ENCODE assay signal across 25 cellular contexts in the genomic region with DNA sequence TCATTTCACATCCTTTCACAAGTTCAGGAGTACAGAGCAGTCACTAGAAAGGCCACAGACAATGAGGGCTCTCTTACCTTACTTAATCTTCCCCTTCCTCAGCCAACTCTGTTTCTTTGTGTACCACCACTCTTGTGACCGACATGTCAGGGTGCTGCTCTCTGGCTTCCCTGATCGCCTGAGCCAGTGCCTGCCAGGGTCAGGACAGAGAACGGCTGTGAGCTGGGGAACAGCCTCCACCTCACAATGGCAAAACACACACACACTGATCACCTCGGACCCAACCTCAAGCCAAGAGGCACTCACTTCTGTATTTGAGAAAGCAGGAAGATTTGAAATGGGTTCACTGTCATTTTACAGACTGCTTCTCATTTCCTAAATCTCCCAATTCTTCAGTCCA. TPM values are rescaled to one million over a fixed set of nuclear protein-coding genes. Genes with fewer than 3 reads are reported as not detected.
"Had no signal": no experiment of that assay in that cellular context is flagged by ENCODE, and none has a peak within 500 bp of the region (broad histone marks: within the 10 kb centered on the region; RNA-seq: fewer than 3 reads in every experiment).

No MANE protein-coding gene starts in this region.

- FAIRE-seq: islet of Langerhans, TTC549 had no signal

- DNase-seq: activated B cell treated with CpG ODN at 0.5 μM for 24 hours; activated CD4-positive, alpha-beta memory T cell treated with anti-CD3 and anti-CD28 coated beads for 36 hours; activated CD4-positive, alpha-beta T cell treated with anti-CD3 and anti-CD28 coated beads for 4 hours; activated naive CD8-positive, alpha-beta T cell treated with anti-CD3 and anti-CD28 coated beads for 36 hours; amniotic stem cell; dermis blood vessel endothelial cell; effector memory CD4-positive, alpha-beta T cell; esophagus squamous epithelium; left colon; lower lobe of right lung; occipital lobe; stimulated activated CD4-positive, alpha-beta T cell treated with anti-CD3 and anti-CD28 coated beads, Interleukin-2, amount 100 ng/mL, for 24 hours; stimulated activated naive CD8-positive, alpha-beta T cell treated with anti-CD3 and anti-CD28 coated beads, Interleukin-15, Interleukin-2, amounts not matched to agents 100 U/mL and 50 U/mL, for 24 hours; substantia nigra; SW 1271; T-helper 2 cell had no signal

- H3K4me1 Mint-ChIP-seq: activated B cell treated with CpG ODN at 0.5 μM for 24 hours; activated naive CD8-positive, alpha-beta T cell treated with anti-CD3 and anti-CD28 coated beads for 36 hours had no signal

- H3K9me3 Mint-ChIP-seq: activated naive CD8-positive, alpha-beta T cell treated with anti-CD3 and anti-CD28 coated beads for 36 hours had no signal

- H3K27ac ChIP-seq: esophagus squamous epithelium, lower lobe of right lung, right atrium auricular region, tibial nerve had no signal

- H3K4me1 ChIP-seq: esophagus squamous epithelium, lower lobe of right lung, right atrium auricular region had no signal

- H3K9me3 ChIP-seq: esophagus squamous epithelium, lower lobe of right lung, tibial nerve had no signal

- H3K4me3 Mint-ChIP-seq: activated B cell treated with CpG ODN at 0.5 μM for 24 hours; activated CD4-positive, alpha-beta memory T cell treated with anti-CD3 and anti-CD28 coated beads for 36 hours; activated naive CD8-positive, alpha-beta T cell treated with anti-CD3 and anti-CD28 coated beads for 36 hours; mesothelial cell of epicardium had no signal

- H3K4me3 ChIP-seq: esophagus squamous epithelium, lower lobe of right lung, right atrium auricular region, tibial nerve had no signal

- H3K36me3 Mint-ChIP-seq: activated CD4-positive, alpha-beta memory T cell treated with anti-CD3 and anti-CD28 coated beads for 36 hours had no signal

- ATAC-seq: lower lobe of right lung; stimulated activated naive CD8-positive, alpha-beta T cell treated with anti-CD3 and anti-CD28 coated beads, Interleukin-15, Interleukin-2, amounts not matched to agents 100 U/mL and 50 U/mL, for 24 hours had no signal

- H3K27me3 ChIP-seq: esophagus squamous epithelium, right atrium auricular region, tibial nerve had no signal

- H3K27me3 Mint-ChIP-seq: activated B cell treated with CpG ODN at 0.5 μM for 24 hours; activated CD4-positive, alpha-beta memory T cell treated with anti-CD3 and anti-CD28 coated beads for 36 hours; activated naive CD8-positive, alpha-beta T cell treated with anti-CD3 and anti-CD28 coated beads for 36 hours had no signal

- H3K27ac Mint-ChIP-seq: activated B cell treated with CpG ODN at 0.5 μM for 24 hours; activated CD4-positive, alpha-beta memory T cell treated with anti-CD3 and anti-CD28 coated beads for 36 hours; activated naive CD8-positive, alpha-beta T cell treated with anti-CD3 and anti-CD28 coated beads for 36 hours had no signal

RNA-seq across cellular contexts. Expression of gene SMLR1, which starts 30.8 kb away (rescaled TPM):
- total RNA-seq: activated B cell treated with CpG ODN at 0.5 μM for 24 hours; activated CD4-positive, alpha-beta memory T cell treated with anti-CD3 and anti-CD28 coated beads for 36 hours; activated naive CD8-positive, alpha-beta T cell treated with anti-CD3 and anti-CD28 coated beads for 36 hours; cardiac septum; dermis blood vessel endothelial cell; esophagus squamous epithelium; left colon; lower lobe of right lung; mesothelial cell of epicardium; occipital lobe; posterior vena cava; right atrium auricular region; skeletal muscle tissue; tibial nerve had no signal
- polyA plus RNA-seq: neural cell had no signal
